Comparison of ENCODE assay signal across 25 cellular contexts in genomic region chr3:113219605-113220300, GRCh38. TPM values are rescaled to one million over a fixed set of nuclear protein-coding genes. Genes with fewer than 3 reads are reported as not detected.
A peak's percentile ranks its signal among the peaks of the same experiment; 100 is the strongest.
DNase-seq lines count a peak whose midpoint lies in the region; ATAC-seq, FAIRE-seq and TF ChIP-seq lines count a peak whose summit lies in the region.
"Had no signal": no experiment of that assay in that cellular context is flagged by ENCODE, and none has a peak within 500 bp of the region (broad histone marks: within the 10 kb centered on the region; RNA-seq: fewer than 3 reads in every experiment).

No MANE protein-coding gene starts in this region.

- 76 to 77% methylated on average over 6 of the region's 6 CpGs for WGBS in endodermal cell (ENCODE audit: insufficient coverage in 1 of 2, insufficient read length in 1 of 2), 2 experiments

- H3K9me3 Mint-ChIP-seq in endodermal cell (no peaks in the 10 kb centered on the region), neural progenitor cell (no peaks in the 10 kb centered on the region)
- H3K9me3 Mint-ChIP-seq: CD4-positive, CD25-positive, alpha-beta regulatory T cell; GM23338; IgD-negative memory B cell had no signal

- H4K20me1 ChIP-seq in keratinocyte (ENCODE audit: control insufficient read depth, extremely low read depth, insufficient read depth, low read length) (no peaks in the 10 kb centered on the region), neural progenitor cell (ENCODE audit: low read depth) (peaks cover 82% of the 10 kb centered on the region)

- ATAC-seq in HG03469 (IDR thresholded peaks at IDR 0.05; ENCODE audit: unreplicated experiment) = no peak
- ATAC-seq: GM12878, GM23338, HCT116, Right ventricle myocardium inferior had no signal

- no peak overlapping the region for H3K4me3 Mint-ChIP-seq in endodermal cell
- H3K4me3 Mint-ChIP-seq in neural progenitor cell = no peak overlapping the region
- H3K4me3 Mint-ChIP-seq: CD4-positive, CD25-positive, alpha-beta regulatory T cell; GM23338; IgD-negative memory B cell had no signal

- H2AFZ ChIP-seq in keratinocyte (ENCODE audit: control insufficient read depth, low read length) = no peak overlapping the region
- H2AFZ ChIP-seq in neural progenitor cell (replicated peaks) = no peak overlapping the region
- H2AFZ ChIP-seq: GM23338 had no signal

- no peak overlapping the region for H3K9ac ChIP-seq in endodermal cell (ENCODE audit: extremely low read depth, low read length, poor library complexity, severe bottlenecking)
- H3K9ac ChIP-seq in keratinocyte (ENCODE audit: control insufficient read depth, extremely low read depth, insufficient read depth, low read length) = no peak overlapping the region
- no peak overlapping the region for H3K9ac ChIP-seq in neural progenitor cell

- H3K27me3 ChIP-seq in endodermal cell (ENCODE audit: control insufficient read depth, insufficient read depth, low read length, poor library complexity, severe bottlenecking) (peaks cover 21% of the 10 kb centered on the region), keratinocyte (ENCODE audit: control insufficient read depth, extremely low read depth, insufficient read depth, low read length) (no peaks in the 10 kb centered on the region), neural progenitor cell (no peaks in the 10 kb centered on the region)
- H3K27me3 ChIP-seq: BE2C had no signal

- no peaks in the 10 kb centered on the region for H3K9me3 ChIP-seq in endodermal cell (ENCODE audit: control insufficient read depth, low read length)
- H3K9me3 ChIP-seq in keratinocyte (ENCODE audit: control insufficient read depth, low read depth, low read length) = no peaks in the 10 kb centered on the region
- no peaks in the 10 kb centered on the region for H3K9me3 ChIP-seq in neural progenitor cell (ENCODE audit: low read depth)
- H3K9me3 ChIP-seq: BE2C had no signal

- H3K4me3 ChIP-seq in Jurkat, Clone E6-1 (ENCODE audit: low read length) = no peak overlapping the region
- no peak overlapping the region for H3K4me3 ChIP-seq in endodermal cell (ENCODE audit: low read length)
- no peak overlapping the region for H3K4me3 ChIP-seq in keratinocyte (ENCODE audit: control insufficient read depth in 2 of 3, extremely low read depth in 1 of 3, insufficient read depth in 2 of 3, low read depth in 1 of 3, low read length in 3 of 3)
- no peak overlapping the region for H3K4me3 ChIP-seq in neural progenitor cell
- H3K4me3 ChIP-seq: GM12878, GM23338 had no signal

- dilution Hi-C loops in keratinocyte (cut with MboI; ENCODE audit: extremely low pct_ligation_motif_present, low sequenced_read_pairs) = no loop called here

- peak overlapping the region; percentile 60 for H3K4me2 ChIP-seq in keratinocyte (ENCODE audit: control insufficient read depth, extremely low read depth, insufficient read depth, low read depth, low read length)
- H3K4me2 ChIP-seq in neural progenitor cell = no peak overlapping the region
- H3K4me2 ChIP-seq: GM23338 had no signal

- no peak for TF ChIP-seq CTCF in endodermal cell (conservative IDR thresholded peaks at IDR 0.05)
- TF ChIP-seq CTCF in keratinocyte (optimal IDR thresholded peaks at IDR 0.05 in 1 of 3, IDR thresholded peaks at IDR 0.05 in 1 of 3, conservative IDR thresholded peaks at IDR 0.05 in 1 of 3; ENCODE audit: extremely low read depth in 1 of 3, insufficient read depth in 2 of 3, low read length in 3 of 3) = no peak
- TF ChIP-seq CTCF in neural progenitor cell (IDR thresholded peaks at IDR 0.05) = no peak

- H3K79me2 ChIP-seq in keratinocyte (ENCODE audit: control insufficient read depth, insufficient read depth, low read length) = no peaks in the 10 kb centered on the region
- peaks cover 81% of the 10 kb centered on the region for H3K79me2 ChIP-seq in neural progenitor cell (ENCODE audit: low read depth)

- H3K36me3 ChIP-seq in endodermal cell (ENCODE audit: control insufficient read depth, insufficient read depth, low read length) (no peaks in the 10 kb centered on the region), keratinocyte (ENCODE audit: control insufficient read depth in 2 of 2, extremely low read depth in 1 of 2, insufficient read depth in 2 of 2, low read length in 2 of 2) (peaks cover 1 to 4% of the 10 kb centered on the region in 2 experiments), neural progenitor cell (peaks cover 7% of the 10 kb centered on the region)
- H3K36me3 ChIP-seq: BE2C had no signal

- H3K27me3 Mint-ChIP-seq in endodermal cell (ENCODE audit: insufficient read depth) (peaks cover 25% of the 10 kb centered on the region), neural progenitor cell (ENCODE audit: insufficient read depth, low read depth) (no peaks in the 10 kb centered on the region)

- no peaks in the 10 kb centered on the region for H3K9me1 ChIP-seq in keratinocyte (ENCODE audit: control insufficient read depth, extremely low read depth, insufficient read depth, low read length)

- H3K4me1 ChIP-seq in endodermal cell (ENCODE audit: control insufficient read depth, insufficient read depth, low read length) = peaks cover 6% of the 10 kb centered on the region
- peaks cover 32% of the 10 kb centered on the region for H3K4me1 ChIP-seq in keratinocyte (ENCODE audit: control insufficient read depth, extremely low read depth, insufficient read depth, low read length)
- peaks cover 41% of the 10 kb centered on the region for H3K4me1 ChIP-seq in neural progenitor cell

- H3K36me3 Mint-ChIP-seq in endodermal cell (ENCODE audit: low read depth) (peaks cover 6% of the 10 kb centered on the region), neural progenitor cell (peaks cover 72% of the 10 kb centered on the region)
- H3K36me3 Mint-ChIP-seq: CD4-positive, CD25-positive, alpha-beta regulatory T cell had no signal

- H3K27ac Mint-ChIP-seq in endodermal cell = no peak overlapping the region
- peak overlapping the region; percentile 70 for H3K27ac Mint-ChIP-seq in neural progenitor cell
- H3K27ac Mint-ChIP-seq: CD4-positive, CD25-positive, alpha-beta regulatory T cell; GM23338; IgD-negative memory B cell had no signal

- H3K4me1 Mint-ChIP-seq in endodermal cell (peaks cover 30% of the 10 kb centered on the region), neural progenitor cell (peaks cover 94% of the 10 kb centered on the region)

- peak overlapping the region; percentile 15 for H3K27ac ChIP-seq in endodermal cell (ENCODE audit: low read depth, low read length)
- H3K27ac ChIP-seq in keratinocyte (ENCODE audit: control insufficient read depth, insufficient read depth, low read length) = no peak overlapping the region
- H3K27ac ChIP-seq in neural progenitor cell = no peak overlapping the region
- H3K27ac ChIP-seq in caudate nucleus (ENCODE audit: low read depth, low read length) = no peak overlapping the region

- peak; percentile 98 for FAIRE-seq in keratinocyte (lab: Jason Lieb, UNC)
- FAIRE-seq: GM12878, GM19239, RCC 7860 had no signal

- H3F3A ChIP-seq in neural progenitor cell (ENCODE audit: low read depth) = peaks cover 4% of the 10 kb centered on the region

- peak; percentile 44 for DNase-seq in Jurkat, Clone E6-1 (ENCODE audit: low read depth, low spot score)
- no peak for DNase-seq in endodermal cell
- no peak for DNase-seq in keratinocyte (ENCODE audit: low read depth, low spot score)
- no peak for DNase-seq in neural progenitor cell (ENCODE audit: low spot score)
- no peak for DNase-seq in caudate nucleus (lab: John Stamatoyannopoulos, UW)
- DNase-seq in medulla oblongata (ENCODE audit: extremely low spot score) = no peak
- DNase-seq in hippocampal formation (lab: John Stamatoyannopoulos, UW) = no peak
- DNase-seq: BE2C; Calu3; CD4-positive, CD25-positive, alpha-beta regulatory T cell; GF-D8; Kasumi-1; MM.1S; NCI-H1105; NCI-H1694; NCI-H2081 treated with DMSO at 0.1 percent for 48 hours had no signal

RNA-seq across cellular contexts. Expression of gene BOC, which starts 8.4 kb away (rescaled TPM):
- polyA plus RNA-seq in Jurkat, Clone E6-1 (2012; ENCODE audit: insufficient read depth, insufficient read length) = not detected
- total RNA-seq in endodermal cell = 10 to 100 TPM in 1 of 2 donors, 1 to 10 TPM in 1; 9.8 to 12.3 TPM
- polyA plus RNA-seq in endodermal cell (2013, experiment 1 of 2) = 207 TPM
- 163 TPM for polyA plus RNA-seq in endodermal cell (2013, experiment 2 of 2)
- polyA plus RNA-seq in keratinocyte = 9.3 to 11.3 TPM (median 11.2 TPM) in 3 replicates
- 7.9 TPM for polyA plus RNA-seq in keratinocyte (2011; ENCODE audit: low read depth)
- 8.5 and 12.4 TPM in 2 replicates for polyA plus RNA-seq in keratinocyte (2011; cell fraction: cytosol; rRNA removed)
- polyA plus RNA-seq in keratinocyte (2011; cell fraction: nucleus; rRNA removed) = 17.8 and 22.0 TPM in 2 replicates
- 5.5 and 8.0 TPM in 2 replicates for polyA plus RNA-seq in keratinocyte (2012; ENCODE audit: low replicate concordance)
- 16.0 to 20.6 TPM (median 16.2 TPM) in 3 replicates for polyA minus RNA-seq in keratinocyte
- polyA minus RNA-seq in keratinocyte (2011; cell fraction: cytosol; rRNA and poly(A)+ RNA removed) = 5.9 TPM
- polyA minus RNA-seq in keratinocyte (2011; cell fraction: nucleus; rRNA and poly(A)+ RNA removed) = 16.7 and 20.6 TPM in 2 replicates
- 35.2 and 57.3 TPM in 2 replicates for total RNA-seq in neural progenitor cell (ENCODE audit: low replicate concordance)
- total RNA-seq: CD4-positive, CD25-positive, alpha-beta regulatory T cell; GM12878; NCI-H460 had no signal
- polyA plus RNA-seq: CD4-positive, CD25-positive, alpha-beta regulatory T cell had no signal
